ENCODE assay signal across 25 cellular contexts in genomic region chr4:30002345-30002744, GRCh38.
"Had no signal": no experiment of that assay in that cellular context is flagged by ENCODE, and none has a peak within 500 bp of the region (broad histone marks: within the 10 kb centered on the region; RNA-seq: fewer than 3 reads in every experiment).

No MANE protein-coding gene starts in this region.

- DNase-seq: dorsolateral prefrontal cortex; effector CD4-positive, alpha-beta T cell; foreskin fibroblast; gastrocnemius medialis; head of caudate nucleus; mucosa of descending colon; naive B cell; pancreas; right lobe of liver; stimulated activated CD4-positive, alpha-beta T cell treated with anti-CD3 and anti-CD28 coated beads, Interleukin-12 subunit alpha, Interleukin-12 subunit beta, amount 100 ng/mL, for 4 hours; stimulated activated CD4-positive, alpha-beta T cell treated with anti-CD3 and anti-CD28 coated beads, Interleukin-1b, Interleukin-23, amount 100 ng/mL, for 48 hours; stimulated activated CD4-positive, alpha-beta T cell treated with anti-CD3 and anti-CD28 coated beads, Interleukin-4, amount 100 ng/mL, for 1 hour; stimulated activated CD8-positive, alpha-beta memory T cell treated with anti-CD3 and anti-CD28 coated beads, Interleukin-4, amount 100 ng/mL, for 48 hours; stimulated activated naive CD4-positive, alpha-beta T cell; stimulated activated naive CD8-positive, alpha-beta T cell treated with anti-CD3 and anti-CD28 coated beads, Interleukin-15, amount 100 ng/mL, for 72 hours; transverse colon; upper lobe of right lung; uterus had no signal

- H3K4me1 ChIP-seq: gastrocnemius medialis, pancreas, right lobe of liver, suprapubic skin, transverse colon, upper lobe of right lung, uterus had no signal

- H3K27ac Mint-ChIP-seq: memory B cell; naive B cell; natural killer cell treated with Interleukin-12 subunit alpha and Interleukin-12 subunit beta and Interleukin-15 and Interleukin-18, amount 100 ng/mL, for 72 hours; stimulated activated naive CD8-positive, alpha-beta T cell treated with anti-CD3 and anti-CD28 coated beads, Interleukin-15, amount 100 ng/mL, for 72 hours had no signal

- H3K4me3 ChIP-seq: dorsolateral prefrontal cortex, gastrocnemius medialis, lung, mucosa of descending colon, pancreas, right lobe of liver, smooth muscle cell, suprapubic skin, transverse colon, upper lobe of right lung, uterus had no signal

- H3K36me3 Mint-ChIP-seq: memory B cell; naive B cell; natural killer cell treated with Interleukin-12 subunit alpha and Interleukin-12 subunit beta and Interleukin-15 and Interleukin-18, amount 100 ng/mL, for 72 hours had no signal

- H3K27me3 Mint-ChIP-seq: memory B cell; naive B cell; natural killer cell treated with Interleukin-12 subunit alpha and Interleukin-12 subunit beta and Interleukin-15 and Interleukin-18, amount 100 ng/mL, for 72 hours; stimulated activated naive CD8-positive, alpha-beta T cell treated with anti-CD3 and anti-CD28 coated beads, Interleukin-15, amount 100 ng/mL, for 72 hours had no signal

- H3K27ac ChIP-seq: dorsolateral prefrontal cortex, gastrocnemius medialis, neutrophil, pancreas, right lobe of liver, suprapubic skin, transverse colon, upper lobe of right lung, uterus had no signal

- H3K9me3 Mint-ChIP-seq: neural crest cell had no signal

- H3K27me3 ChIP-seq: dorsolateral prefrontal cortex, gastrocnemius medialis, neutrophil, pancreas, right lobe of liver, suprapubic skin, transverse colon, upper lobe of right lung, uterus had no signal

- H3K9me3 ChIP-seq: gastrocnemius medialis, neutrophil, pancreas, right lobe of liver, transverse colon, upper lobe of right lung, uterus had no signal

- H3K36me3 ChIP-seq: gastrocnemius medialis, neutrophil, pancreas, right lobe of liver, suprapubic skin, transverse colon, upper lobe of right lung, uterus had no signal

- H3K4me1 Mint-ChIP-seq: memory B cell; naive B cell; neural crest cell; stimulated activated naive CD8-positive, alpha-beta T cell treated with anti-CD3 and anti-CD28 coated beads, Interleukin-15, amount 100 ng/mL, for 72 hours had no signal

- H3K4me3 Mint-ChIP-seq: memory B cell; naive B cell; natural killer cell treated with Interleukin-12 subunit alpha and Interleukin-12 subunit beta and Interleukin-15 and Interleukin-18, amount 100 ng/mL, for 72 hours; neural crest cell; stimulated activated naive CD8-positive, alpha-beta T cell treated with anti-CD3 and anti-CD28 coated beads, Interleukin-15, amount 100 ng/mL, for 72 hours had no signal
